ENCODE assay signal across 31 cellular contexts in the genomic region with DNA sequence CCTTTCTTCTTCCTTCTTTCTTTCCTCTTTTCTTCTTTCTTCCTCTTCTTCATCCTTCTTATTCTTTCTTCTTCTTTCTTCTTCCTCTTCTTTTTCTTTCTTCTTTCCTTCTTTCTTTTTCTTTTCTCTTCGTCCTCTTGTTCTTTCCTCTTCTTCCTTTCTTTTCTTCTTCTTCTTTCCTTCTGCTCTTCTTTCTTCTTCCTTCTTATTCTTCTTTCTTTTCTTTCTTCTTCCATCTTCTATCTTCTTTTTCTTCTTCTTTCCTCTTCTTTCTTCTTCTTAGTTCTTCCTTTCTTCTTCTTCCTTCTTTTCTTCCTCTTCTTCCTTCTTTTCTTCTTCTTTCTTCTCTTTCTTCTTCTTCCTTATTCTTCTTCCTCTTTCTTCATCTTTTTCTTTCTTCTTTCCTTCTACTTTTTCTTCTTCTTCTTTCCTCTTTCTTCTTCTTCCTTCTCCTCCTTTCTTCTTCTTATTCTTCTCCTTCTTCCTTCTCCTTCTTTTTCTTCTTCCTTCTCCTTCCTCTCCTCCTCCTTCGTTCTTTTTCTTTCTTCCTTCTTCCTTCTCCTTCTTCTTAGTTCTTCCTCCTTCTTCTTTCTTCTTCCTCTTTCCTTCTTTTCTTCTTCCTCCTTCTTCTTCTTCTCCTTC. TPM values are rescaled to one million over a fixed set of nuclear protein-coding genes. Genes with fewer than 3 reads are reported as not detected.
DNase-seq lines count a peak whose midpoint lies in the region; ATAC-seq, FAIRE-seq and TF ChIP-seq lines count a peak whose summit lies in the region.
"Had no signal": no experiment of that assay in that cellular context is flagged by ENCODE, and none has a peak within 500 bp of the region (broad histone marks: within the 10 kb centered on the region; RNA-seq: fewer than 3 reads in every experiment).

No MANE protein-coding gene starts in this region.

- H3K27ac Mint-ChIP-seq in activated CD4-positive, alpha-beta memory T cell treated with anti-CD3 and anti-CD28 coated beads for 36 hours, result peak overlapping the region; percentile 8
- H3K27ac Mint-ChIP-seq in activated CD4-positive, alpha-beta memory T cell treated with anti-CD3 and anti-CD28 coated beads, Interleukin-2, amount 10 ng/mL, durations not matched to agents 7 days and 5 days, result no peak overlapping the region
- H3K27ac Mint-ChIP-seq in CD8-positive, alpha-beta memory T cell, result peak overlapping the region in 5 of 8 donors; percentile 29 to 79 (median 64)
- peak overlapping the region; percentile 39 for H3K27ac Mint-ChIP-seq in activated naive CD8-positive, alpha-beta T cell treated with anti-CD3 and anti-CD28 coated beads, Interleukin-2, amount 10 ng/mL, durations not matched to agents 7 days and 5 days
- H3K27ac Mint-ChIP-seq in progenitor cell of endocrine pancreas, result peak overlapping the region; percentile 34
- H3K27ac Mint-ChIP-seq: brain had no signal

- TF ChIP-seq CTCF in progenitor cell of endocrine pancreas (IDR thresholded peaks at IDR 0.05; ENCODE audit: unreplicated experiment), result no peak

- H3K4me1 Mint-ChIP-seq in activated CD4-positive, alpha-beta memory T cell treated with anti-CD3 and anti-CD28 coated beads for 36 hours (ENCODE audit: low read depth), result no peaks in the 10 kb centered on the region
- H3K4me1 Mint-ChIP-seq in activated CD4-positive, alpha-beta memory T cell treated with anti-CD3 and anti-CD28 coated beads, Interleukin-2, amount 10 ng/mL, durations not matched to agents 7 days and 5 days, result no peaks in the 10 kb centered on the region
- peaks cover 2 to 24% (median 6%) of the 10 kb centered on the region in 3 donors for H3K4me1 Mint-ChIP-seq in CD8-positive, alpha-beta memory T cell
- peaks cover 7% of the 10 kb centered on the region for H3K4me1 Mint-ChIP-seq in activated naive CD8-positive, alpha-beta T cell treated with anti-CD3 and anti-CD28 coated beads, Interleukin-2, amount 10 ng/mL, durations not matched to agents 7 days and 5 days
- no peaks in the 10 kb centered on the region for H3K4me1 Mint-ChIP-seq in progenitor cell of endocrine pancreas (ENCODE audit: low read depth)
- H3K4me1 Mint-ChIP-seq: brain, neural crest cell had no signal

- H3K9me3 Mint-ChIP-seq in activated CD4-positive, alpha-beta memory T cell treated with anti-CD3 and anti-CD28 coated beads for 36 hours, result no peaks in the 10 kb centered on the region
- H3K9me3 Mint-ChIP-seq in activated CD4-positive, alpha-beta memory T cell treated with anti-CD3 and anti-CD28 coated beads, Interleukin-2, amount 10 ng/mL, durations not matched to agents 7 days and 5 days, result no peaks in the 10 kb centered on the region
- H3K9me3 Mint-ChIP-seq in CD8-positive, alpha-beta memory T cell, result no peaks in the 10 kb centered on the region
- no peaks in the 10 kb centered on the region for H3K9me3 Mint-ChIP-seq in activated naive CD8-positive, alpha-beta T cell treated with anti-CD3 and anti-CD28 coated beads, Interleukin-2, amount 10 ng/mL, durations not matched to agents 7 days and 5 days
- H3K9me3 Mint-ChIP-seq in progenitor cell of endocrine pancreas (ENCODE audit: low read depth), result peaks cover 11% of the 10 kb centered on the region
- H3K9me3 Mint-ChIP-seq: activated T-cell treated with anti-CD3 and anti-CD28 coated beads, Interleukin-2, amount 50 U/mL, for 4 hours had no signal

- H3K36me3 ChIP-seq in CD8-positive, alpha-beta memory T cell (ENCODE audit: insufficient read depth, low read length), result no peaks in the 10 kb centered on the region

- intact Hi-C loops in activated CD4-positive, alpha-beta memory T cell treated with anti-CD3 and anti-CD28 coated beads for 36 hours (cut with micrococcal nuclease), result no loop called here

- no peak for FAIRE-seq in frontal cortex (lab: Jason Lieb, UNC)
- FAIRE-seq: A549, GM12892, small intestine, TTC549 had no signal

- no peak for ATAC-seq in activated naive CD8-positive, alpha-beta T cell treated with anti-CD3 and anti-CD28 coated beads, Interleukin-2, amount 10 ng/mL, durations not matched to agents 7 days and 5 days (ENCODE audit: low read depth)
- ATAC-seq in GM21367 (IDR thresholded peaks at IDR 0.05; ENCODE audit: unreplicated experiment) (no peak), HG03378 (IDR thresholded peaks at IDR 0.05; ENCODE audit: unreplicated experiment) (no peak)
- ATAC-seq: activated T-cell treated with anti-CD3 and anti-CD28 coated beads, Interleukin-2, amount 50 U/mL, for 4 hours; foreskin keratinocyte; heart right ventricle had no signal

- no peak for DNase-seq in activated CD4-positive, alpha-beta memory T cell treated with anti-CD3 and anti-CD28 coated beads for 36 hours
- DNase-seq in activated CD4-positive, alpha-beta memory T cell treated with anti-CD3 and anti-CD28 coated beads, Interleukin-2, amount 10 ng/mL, durations not matched to agents 7 days and 5 days, result no peak
- DNase-seq in CD8-positive, alpha-beta memory T cell, result no peak
- DNase-seq in activated naive CD8-positive, alpha-beta T cell treated with anti-CD3 and anti-CD28 coated beads, Interleukin-2, amount 10 ng/mL, durations not matched to agents 7 days and 5 days, result no peak
- DNase-seq in progenitor cell of endocrine pancreas (ENCODE audit: low spot score, unreplicated experiment), result no peak
- DNase-seq in frontal cortex (ENCODE audit: low spot score in 2 of 2), result no peak
- DNase-seq: activated CD4-positive, CD25-positive, alpha-beta regulatory T cell treated with anti-CD3 and anti-CD28 coated beads, Interleukin-2, amount 50 U/mL, for 72 hours; activated T-cell treated with anti-CD3 and anti-CD28 coated beads, Interleukin-2, amount 50 U/mL, for 4 hours; amniotic stem cell; COR-L47; dorsolateral prefrontal cortex; esophagus squamous epithelium; foreskin keratinocyte; heart right ventricle; MM.1S; NCI-H1105 treated with DMSO at 0.1 percent for 48 hours; NCI-H187 treated with DMSO at 0.1 percent for 48 hours; NCI-H2171; SIG-M5; small intestine; stomach had no signal

- POLR2A ChIA-PET in activated CD4-positive, alpha-beta memory T cell treated with anti-CD3 and anti-CD28 coated beads for 36 hours (lab: Charles Lee), result no interaction called here
- POLR2A ChIA-PET in activated CD4-positive, alpha-beta memory T cell treated with anti-CD3 and anti-CD28 coated beads, Interleukin-2, amount 10 ng/mL, durations not matched to agents 7 days and 5 days (lab: Charles Lee), result no interaction called here
- POLR2A ChIA-PET in CD8-positive, alpha-beta memory T cell (lab: Charles Lee), result no interaction called here
- POLR2A ChIA-PET in activated naive CD8-positive, alpha-beta T cell treated with anti-CD3 and anti-CD28 coated beads, Interleukin-2, amount 10 ng/mL, durations not matched to agents 7 days and 5 days (lab: Charles Lee), result no interaction called here

- no peak overlapping the region for H3K27ac ChIP-seq in CD8-positive, alpha-beta memory T cell (ENCODE audit: low read depth, low read length)
- H3K27ac ChIP-seq: A549, dorsolateral prefrontal cortex, esophagus squamous epithelium, foreskin keratinocyte, heart right ventricle, HL-60, right atrium auricular region, stomach, vagina had no signal

- no peak overlapping the region for H3K4me3 Mint-ChIP-seq in activated CD4-positive, alpha-beta memory T cell treated with anti-CD3 and anti-CD28 coated beads for 36 hours
- H3K4me3 Mint-ChIP-seq in activated CD4-positive, alpha-beta memory T cell treated with anti-CD3 and anti-CD28 coated beads, Interleukin-2, amount 10 ng/mL, durations not matched to agents 7 days and 5 days, result no peak overlapping the region
- no peak overlapping the region for H3K4me3 Mint-ChIP-seq in CD8-positive, alpha-beta memory T cell
- H3K4me3 Mint-ChIP-seq in activated naive CD8-positive, alpha-beta T cell treated with anti-CD3 and anti-CD28 coated beads, Interleukin-2, amount 10 ng/mL, durations not matched to agents 7 days and 5 days, result no peak overlapping the region
- no peak overlapping the region for H3K4me3 Mint-ChIP-seq in progenitor cell of endocrine pancreas (ENCODE audit: low read depth)
- H3K4me3 Mint-ChIP-seq: activated T-cell treated with anti-CD3 and anti-CD28 coated beads, Interleukin-2, amount 50 U/mL, for 4 hours; brain; neural crest cell had no signal

- H3K27me3 Mint-ChIP-seq in activated CD4-positive, alpha-beta memory T cell treated with anti-CD3 and anti-CD28 coated beads for 36 hours, result no peaks in the 10 kb centered on the region
- H3K27me3 Mint-ChIP-seq in activated CD4-positive, alpha-beta memory T cell treated with anti-CD3 and anti-CD28 coated beads, Interleukin-2, amount 10 ng/mL, durations not matched to agents 7 days and 5 days, result no peaks in the 10 kb centered on the region
- no peaks in the 10 kb centered on the region for H3K27me3 Mint-ChIP-seq in CD8-positive, alpha-beta memory T cell
- H3K27me3 Mint-ChIP-seq in activated naive CD8-positive, alpha-beta T cell treated with anti-CD3 and anti-CD28 coated beads, Interleukin-2, amount 10 ng/mL, durations not matched to agents 7 days and 5 days, result no peaks in the 10 kb centered on the region
- H3K27me3 Mint-ChIP-seq in progenitor cell of endocrine pancreas, result no peaks in the 10 kb centered on the region

- no peak overlapping the region for H3K4me3 ChIP-seq in CD8-positive, alpha-beta memory T cell (ENCODE audit: low read length)
- H3K4me3 ChIP-seq: A549, dorsolateral prefrontal cortex, esophagus squamous epithelium, heart right ventricle, right atrium auricular region, stomach, vagina had no signal

- CTCF ChIA-PET in activated CD4-positive, alpha-beta memory T cell treated with anti-CD3 and anti-CD28 coated beads for 36 hours (lab: Charles Lee), result no interaction called here
- CTCF ChIA-PET in activated CD4-positive, alpha-beta memory T cell treated with anti-CD3 and anti-CD28 coated beads, Interleukin-2, amount 10 ng/mL, durations not matched to agents 7 days and 5 days (lab: Charles Lee), result no interaction called here
- CTCF ChIA-PET in CD8-positive, alpha-beta memory T cell (lab: Charles Lee), result no interaction called here

- no peaks in the 10 kb centered on the region for H3K9me3 ChIP-seq in CD8-positive, alpha-beta memory T cell (ENCODE audit: low read length)
- H3K9me3 ChIP-seq: esophagus squamous epithelium, right atrium auricular region, stomach, vagina had no signal

- H3K4me1 ChIP-seq in CD8-positive, alpha-beta memory T cell (ENCODE audit: insufficient read depth, low read length), result no peaks in the 10 kb centered on the region
- H3K4me1 ChIP-seq: A549, esophagus squamous epithelium, foreskin keratinocyte, heart right ventricle, right atrium auricular region, stomach, vagina had no signal

- no peaks in the 10 kb centered on the region for H3K27me3 ChIP-seq in CD8-positive, alpha-beta memory T cell (ENCODE audit: insufficient read depth, low read length, poor library complexity, severe bottlenecking)
- H3K27me3 ChIP-seq: dorsolateral prefrontal cortex, esophagus squamous epithelium, foreskin keratinocyte, heart right ventricle, right atrium auricular region, stomach, vagina had no signal

- H3K36me3 Mint-ChIP-seq in activated CD4-positive, alpha-beta memory T cell treated with anti-CD3 and anti-CD28 coated beads for 36 hours, result peaks cover 5% of the 10 kb centered on the region
- H3K36me3 Mint-ChIP-seq in activated CD4-positive, alpha-beta memory T cell treated with anti-CD3 and anti-CD28 coated beads, Interleukin-2, amount 10 ng/mL, durations not matched to agents 7 days and 5 days (ENCODE audit: low read depth), result peaks cover 18% of the 10 kb centered on the region
- peaks cover 0 to 22% (median 4%) of the 10 kb centered on the region in 3 donors for H3K36me3 Mint-ChIP-seq in CD8-positive, alpha-beta memory T cell
- H3K36me3 Mint-ChIP-seq in activated naive CD8-positive, alpha-beta T cell treated with anti-CD3 and anti-CD28 coated beads, Interleukin-2, amount 10 ng/mL, durations not matched to agents 7 days and 5 days, result peaks cover 15% of the 10 kb centered on the region
- peaks cover 23% of the 10 kb centered on the region for H3K36me3 Mint-ChIP-seq in progenitor cell of endocrine pancreas (ENCODE audit: insufficient read depth)

RNA-seq across cellular contexts. Expression of gene SPG21, which starts 37.8 kb away (rescaled TPM):
- 10 to 100 TPM; 69.3 to 73.0 TPM for total RNA-seq in activated CD4-positive, alpha-beta memory T cell treated with anti-CD3 and anti-CD28 coated beads for 36 hours
- 10 to 100 TPM; 55.6 to 57.2 TPM for total RNA-seq in activated CD4-positive, alpha-beta memory T cell treated with anti-CD3 and anti-CD28 coated beads, Interleukin-2, amount 10 ng/mL, durations not matched to agents 7 days and 5 days
- total RNA-seq in CD8-positive, alpha-beta memory T cell, result 10 to 100 TPM; 66.3 to 67.4 TPM
- polyA plus RNA-seq in CD8-positive, alpha-beta memory T cell, result 118 TPM
- total RNA-seq in activated naive CD8-positive, alpha-beta T cell treated with anti-CD3 and anti-CD28 coated beads, Interleukin-2, amount 10 ng/mL, durations not matched to agents 7 days and 5 days, result 10 to 100 TPM; 55.1 to 57.0 TPM
- total RNA-seq in progenitor cell of endocrine pancreas (101 and 103 TPM in 2 replicates), frontal cortex (58.7 TPM)

RNA-seq across cellular contexts. Expression of gene ANKDD1A, which starts 40.2 kb away (rescaled TPM):
- total RNA-seq in activated CD4-positive, alpha-beta memory T cell treated with anti-CD3 and anti-CD28 coated beads for 36 hours, result 1 to 10 TPM; 6.3 to 6.6 TPM
- total RNA-seq in activated CD4-positive, alpha-beta memory T cell treated with anti-CD3 and anti-CD28 coated beads, Interleukin-2, amount 10 ng/mL, durations not matched to agents 7 days and 5 days, result 10 to 100 TPM; 14.2 to 15.1 TPM
- total RNA-seq in CD8-positive, alpha-beta memory T cell, result 1 to 10 TPM; 3.0 TPM
- 2.4 TPM for polyA plus RNA-seq in CD8-positive, alpha-beta memory T cell
- total RNA-seq in activated naive CD8-positive, alpha-beta T cell treated with anti-CD3 and anti-CD28 coated beads, Interleukin-2, amount 10 ng/mL, durations not matched to agents 7 days and 5 days, result 10 to 100 TPM; 10.9 to 12.6 TPM
- 1.4 and 2.0 TPM in 2 replicates for total RNA-seq in progenitor cell of endocrine pancreas
- total RNA-seq in frontal cortex, result 13.9 TPM
